ENCODE assay signal across 1 cellular context in the genomic region with DNA sequence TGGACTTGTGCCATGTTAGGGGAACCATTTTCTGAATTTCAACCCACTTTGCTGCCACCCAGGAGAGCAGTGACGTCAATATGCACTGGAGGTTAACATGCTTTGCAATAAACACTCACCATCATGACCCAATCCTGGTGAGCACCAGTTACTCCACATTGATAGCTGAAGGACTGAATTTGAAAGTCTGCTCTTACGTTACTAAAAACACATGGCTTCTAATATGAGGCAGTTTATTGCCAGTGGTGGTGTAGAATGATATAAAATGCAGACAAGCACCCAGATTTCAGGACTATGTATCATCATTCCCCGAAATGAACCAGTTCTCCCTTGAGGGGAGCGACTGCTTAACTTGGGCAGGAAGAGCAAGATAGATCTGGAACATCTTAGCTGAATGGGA.
TF ChIP-seq lines count a peak whose summit lies in the region.

No MANE protein-coding gene starts in this region.

TF ChIP-seq in HepG2, 621 proteins besides CTCF, POLR2A, EP300 and RAD21:
- TF ChIP-seq CREB1 (IDR thresholded peaks at IDR 0.05) (peak; percentile 78), CREB1 (CRISPR knock-in tag; IDR thresholded peaks at IDR 0.05) (no peak), RXRB (CRISPR knock-in tag; IDR thresholded peaks at IDR 0.05; ENCODE audit: borderline replicate concordance) (no peak)
